Comparison of ENCODE assay signal across 9 cellular contexts in genomic region chr12:15011162-15011561, GRCh38. TPM values are rescaled to one million over a fixed set of nuclear protein-coding genes. Genes with fewer than 3 reads are reported as not detected.
DNase-seq lines count a peak whose midpoint lies in the region; ATAC-seq and TF ChIP-seq lines count a peak whose summit lies in the region.
"Had no signal": no experiment of that assay in that cellular context is flagged by ENCODE, and none has a peak within 500 bp of the region (broad histone marks: within the 10 kb centered on the region; RNA-seq: fewer than 3 reads in every experiment).

No MANE protein-coding gene starts in this region.

- H3K4me1 Mint-ChIP-seq in chondrocyte (ENCODE audit: low read depth) (no peaks in the 10 kb centered on the region), mesothelial cell of epicardium (peaks cover 39% of the 10 kb centered on the region)
- H3K4me1 Mint-ChIP-seq in stimulated activated effector memory CD8-positive, alpha-beta T cell treated with anti-CD3 and anti-CD28 coated beads, Interleukin-12 subunit alpha, Interleukin-12 subunit beta, amount 100 ng/mL, for 72 hours, result no peaks in the 10 kb centered on the region

- H3K27ac Mint-ChIP-seq in chondrocyte (ENCODE audit: unreplicated experiment), result no peak overlapping the region
- H3K27ac Mint-ChIP-seq in stimulated activated effector memory CD8-positive, alpha-beta T cell treated with anti-CD3 and anti-CD28 coated beads, Interleukin-12 subunit alpha, Interleukin-12 subunit beta, amount 100 ng/mL, for 72 hours, result no peak overlapping the region
- no peak overlapping the region for H3K27ac Mint-ChIP-seq in mesothelial cell of epicardium

- H3K9me3 Mint-ChIP-seq in chondrocyte (ENCODE audit: low read depth) (peaks cover 6% of the 10 kb centered on the region), mesothelial cell of epicardium (peaks cover 9% of the 10 kb centered on the region)
- H3K9me3 Mint-ChIP-seq in stimulated activated effector memory CD8-positive, alpha-beta T cell treated with anti-CD3 and anti-CD28 coated beads, Interleukin-12 subunit alpha, Interleukin-12 subunit beta, amount 100 ng/mL, for 72 hours, result no peaks in the 10 kb centered on the region

- peaks cover 2% of the 10 kb centered on the region for H3K27me3 Mint-ChIP-seq in chondrocyte (ENCODE audit: low read depth)
- H3K27me3 Mint-ChIP-seq in mesothelial cell of epicardium (ENCODE audit: low read depth), result no peaks in the 10 kb centered on the region

- H3K36me3 Mint-ChIP-seq in chondrocyte (ENCODE audit: low read depth), result peaks cover 2% of the 10 kb centered on the region
- H3K36me3 Mint-ChIP-seq in stimulated activated effector memory CD8-positive, alpha-beta T cell treated with anti-CD3 and anti-CD28 coated beads, Interleukin-12 subunit alpha, Interleukin-12 subunit beta, amount 100 ng/mL, for 72 hours, result no peaks in the 10 kb centered on the region
- H3K36me3 Mint-ChIP-seq in mesothelial cell of epicardium, result peaks cover 6% of the 10 kb centered on the region

- TF ChIP-seq CTCF in chondrocyte (IDR thresholded peaks at IDR 0.05) (peak; percentile 57), mesothelial cell of epicardium (IDR thresholded peaks at IDR 0.05; ENCODE audit: unreplicated experiment) (no peak)

- DNase-seq in NCI-H82 (lab: John Stamatoyannopoulos, UW) (peak; percentile 50), NCI-H82 treated with DMSO at 0.1 percent for 48 hours (lab: John Stamatoyannopoulos, UW; ENCODE audit: unreplicated experiment) (no peak), HT-29 (ENCODE audit: low spot score) (peak; percentile 52), chondrocyte (ENCODE audit: low spot score) (no peak), NOMO-1 (lab: John Stamatoyannopoulos, UW; ENCODE audit: unreplicated experiment in 2 of 2) (no peak), mesothelial cell of epicardium (ENCODE audit: low spot score in 2 of 2, unreplicated experiment in 2 of 2) (no peak)
- DNase-seq in stimulated activated effector memory CD8-positive, alpha-beta T cell treated with anti-CD3 and anti-CD28 coated beads, Interleukin-12 subunit alpha, Interleukin-12 subunit beta, amount 100 ng/mL, for 72 hours (ENCODE audit: low spot score in 2 of 2), result no peak
- DNase-seq: KG1 had no signal

- H3K4me3 Mint-ChIP-seq in chondrocyte (ENCODE audit: unreplicated experiment) (no peak overlapping the region), mesothelial cell of epicardium (no peak overlapping the region)
- no peak overlapping the region for H3K4me3 Mint-ChIP-seq in stimulated activated effector memory CD8-positive, alpha-beta T cell treated with anti-CD3 and anti-CD28 coated beads, Interleukin-12 subunit alpha, Interleukin-12 subunit beta, amount 100 ng/mL, for 72 hours

- peak; percentile 51 for ATAC-seq in stimulated activated effector memory CD8-positive, alpha-beta T cell treated with anti-CD3 and anti-CD28 coated beads, Interleukin-12 subunit alpha, Interleukin-12 subunit beta, amount 100 ng/mL, for 72 hours
- no peak for ATAC-seq in GM19455 (IDR thresholded peaks at IDR 0.05; ENCODE audit: unreplicated experiment)

RNA-seq across cellular contexts. Expression of gene PDE6H, which starts 38.3 kb away (rescaled TPM):
- total RNA-seq in HT-29 (2014; rRNA removed; shearing (Covaris generic)), result not detected in 2 replicates
- total RNA-seq in chondrocyte (not detected in 3 replicates), mesothelial cell of epicardium (not detected in 3 replicates)

RNA-seq across cellular contexts. Expression of gene ARHGDIB, which starts 49.8 kb away (rescaled TPM):
- total RNA-seq in HT-29 (2014; rRNA removed; shearing (Covaris generic)), result 42.2 and 46.1 TPM in 2 replicates
- total RNA-seq in chondrocyte, result 5.2 to 9.1 TPM (median 6.1 TPM) in 3 replicates
- total RNA-seq in mesothelial cell of epicardium, result 26.2 to 30.1 TPM (median 28.5 TPM) in 3 replicates

Comparison
In these comparisons a context has a peak if more than half of its experiments do, and no peak if none do; other contexts are left out.
1. DNase-seq: peak in NCI-H82 (single experiment) and HT-29 (single experiment); none in NCI-H82 treated with DMSO at 0.1 percent for 48 hours (single experiment), chondrocyte (single experiment), stimulated activated effector memory CD8-positive, alpha-beta T cell treated with anti-CD3 and anti-CD28 coated beads, Interleukin-12 subunit alpha, Interleukin-12 subunit beta, amount 100 ng/mL, for 72 hours (0 of 2), NOMO-1 (0 of 2) and mesothelial cell of epicardium (0 of 2).